1 cellular context compared by ENCODE assay signal in genomic region chrX:129754266-129755024, GRCh38.
TF ChIP-seq lines count a peak whose summit lies in the region.

No MANE protein-coding gene starts in this region.

TF ChIP-seq in HCT116, 20 proteins besides CTCF, POLR2A, EP300 and RAD21 (continued from another document):
- TF ChIP-seq SIN3A (IDR thresholded peaks at IDR 0.05; ENCODE audit: low read depth) (no peak), CEBPB (IDR thresholded peaks at IDR 0.05; ENCODE audit: low read depth) (no peak), FOSL1 (IDR thresholded peaks at IDR 0.05; ENCODE audit: low read depth) (no peak), SRF (IDR thresholded peaks at IDR 0.05; ENCODE audit: low read depth) (no peak), SP1 (IDR thresholded peaks at IDR 0.05; ENCODE audit: low read depth) (no peak), ATF3 (IDR thresholded peaks at IDR 0.05) (no peak), ELF1 (IDR thresholded peaks at IDR 0.05; ENCODE audit: borderline replicate concordance, low read depth) (no peak), TCF7L2 (IDR thresholded peaks at IDR 0.05; ENCODE audit: borderline replicate concordance, extremely low read depth, insufficient read depth, insufficient read length) (no peak), ZFX (IDR thresholded peaks at IDR 0.05) (no peak), REST (IDR thresholded peaks at IDR 0.05; ENCODE audit: low read depth) (no peak), JUND (IDR thresholded peaks at IDR 0.05) (no peak)
